22 cellular contexts compared by ENCODE assay signal in genomic region chr10:120017731-120018130, GRCh38.
"Had no signal": no experiment of that assay in that cellular context is flagged by ENCODE, and none has a peak within 500 bp of the region (broad histone marks: within the 10 kb centered on the region; RNA-seq: fewer than 3 reads in every experiment).

No MANE protein-coding gene starts in this region.

- ATAC-seq: activated CD4-positive, CD25-positive, alpha-beta regulatory T cell treated with anti-CD3 and anti-CD28 coated beads, Interleukin-2, amount 50 U/mL, for 24 hours; left colon; naive thymus-derived CD8-positive, alpha-beta T cell had no signal

- DNase-seq: activated CD4-positive, alpha-beta memory T cell treated with anti-CD3 and anti-CD28 coated beads for 36 hours; activated CD4-positive, alpha-beta T cell treated with anti-CD3 and anti-CD28 coated beads for 48 hours; activated CD8-positive, alpha-beta memory T cell treated with anti-CD3 and anti-CD28 coated beads, Interleukin-2, amount 50 U/mL, for 4 hours; activated effector memory CD4-positive, alpha-beta T cell treated with anti-CD3 and anti-CD28 coated beads, Interleukin-2, amount 50 U/mL, for 16 hours; activated naive CD4-positive, alpha-beta T cell treated with anti-CD3 and anti-CD28 coated beads, Interleukin-2, amount 10 ng/mL, durations not matched to agents 7 days and 5 days; activated naive CD8-positive, alpha-beta T cell treated with anti-CD3 and anti-CD28 coated beads, Interleukin-2, amount 10 ng/mL, durations not matched to agents 7 days and 5 days; activated T-cell treated with anti-CD3 and anti-CD28 coated beads, Interleukin-2, amount 50 U/mL, for 1 hour; brain microvascular endothelial cell; dorsolateral prefrontal cortex; effector memory CD4-positive, alpha-beta T cell; head of caudate nucleus; hippocampal formation; left colon; midbrain; naive thymus-derived CD8-positive, alpha-beta T cell; occipital lobe; stimulated activated CD4-positive, alpha-beta T cell treated with anti-CD3 and anti-CD28 coated beads, Interleukin-15, amount 100 ng/mL, for 24 hours; stimulated activated CD4-positive, alpha-beta T cell treated with anti-CD3 and anti-CD28 coated beads, Interleukin-2, amount 100 ng/mL, for 24 hours; stimulated activated naive CD4-positive, alpha-beta T cell; T1000; WERI-Rb-1 had no signal
